ENCODE assay signal across 6 cellular contexts in the genomic region with DNA sequence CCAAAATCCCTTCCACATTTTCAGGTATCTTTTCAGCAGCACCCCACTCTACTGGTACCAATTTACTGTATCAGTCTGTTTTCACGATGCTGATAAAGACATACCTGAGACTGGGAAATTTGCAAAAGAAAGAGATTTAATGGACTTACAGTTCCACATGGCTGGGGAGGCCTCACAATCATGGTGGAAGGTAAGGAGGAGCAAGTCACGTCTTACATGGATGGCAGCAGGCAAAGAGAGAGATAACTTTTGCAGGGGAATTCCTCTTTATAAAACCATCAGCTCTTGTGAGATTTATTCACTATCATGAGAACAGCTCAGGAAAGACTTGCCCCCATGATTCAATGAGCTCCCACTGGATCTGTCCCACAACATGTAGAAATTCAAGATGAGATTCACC. TPM values are rescaled to one million over a fixed set of nuclear protein-coding genes. Genes with fewer than 3 reads are reported as not detected.
"Had no signal": no experiment of that assay in that cellular context is flagged by ENCODE, and none has a peak within 500 bp of the region (broad histone marks: within the 10 kb centered on the region; RNA-seq: fewer than 3 reads in every experiment).

No MANE protein-coding gene starts in this region.

RNA-seq across cellular contexts. Expression of a gene that starts 18.7 kb away (rescaled TPM):
- total RNA-seq: GM23248, H4, HepG2, HFFc6, HT1080 had no signal
- polyA plus RNA-seq: GM23248, HepG2, IgD-negative memory B cell had no signal
